ENCODE assay signal across 24 cellular contexts in genomic region chr2:1173528-1173927, GRCh38.
"Had no signal": no experiment of that assay in that cellular context is flagged by ENCODE, and none has a peak within 500 bp of the region (broad histone marks: within the 10 kb centered on the region; RNA-seq: fewer than 3 reads in every experiment).

No MANE protein-coding gene starts in this region.

- H3K27ac ChIP-seq: heart right ventricle, pancreas, prostate gland, sigmoid colon, thoracic aorta, uterus had no signal

- DNase-seq: activated CD4-positive, alpha-beta T cell treated with anti-CD3 and anti-CD28 coated beads for 1 hour; activated CD4-positive, alpha-beta T cell treated with anti-CD3 and anti-CD28 coated beads, Interleukin-2, amount 10 ng/mL, durations not matched to agents 7 days and 5 days; activated CD8-positive, alpha-beta T cell treated with anti-CD3 and anti-CD28 coated beads for 36 hours; activated naive CD8-positive, alpha-beta T cell treated with anti-CD3 and anti-CD28 coated beads, Interleukin-2, amount 50 U/mL, for 24 hours; activated T-cell treated with anti-CD3 and anti-CD28 coated beads, Interleukin-2, amount 50 U/mL, for 48 hours; amygdala; caudate nucleus; cortex of kidney; foreskin melanocyte; heart right ventricle; islet precursor cell; left ventricle myocardium superior; naive B cell; nephron progenitor cell; pancreas; retina; sigmoid colon; small intestine; stimulated activated CD4-positive, alpha-beta T cell treated with anti-CD3 and anti-CD28 coated beads, Interleukin-4, amount 100 ng/mL, for 24 hours; T-helper 2 cell; trophoblast cell; uterus had no signal

- H3K9me3 ChIP-seq: pancreas, prostate gland, sigmoid colon, thoracic aorta, uterus had no signal

- H3K36me3 ChIP-seq: heart right ventricle, pancreas, prostate gland, sigmoid colon, thoracic aorta, uterus had no signal

- H3K4me1 ChIP-seq: pancreas, prostate gland, sigmoid colon, uterus had no signal

- H3K4me3 ChIP-seq: heart right ventricle, pancreas, prostate gland, sigmoid colon, thoracic aorta, uterus had no signal

- H3K27me3 ChIP-seq: pancreas, sigmoid colon, uterus had no signal
